ENCODE assay signal across 19 cellular contexts in genomic region chr17:28530926-28531325, GRCh38. TPM values are rescaled to one million over a fixed set of nuclear protein-coding genes. Genes with fewer than 3 reads are reported as not detected.
A peak's percentile ranks its signal among the peaks of the same experiment; 100 is the strongest.
DNase-seq lines count a peak whose midpoint lies in the region; FAIRE-seq and TF ChIP-seq lines count a peak whose summit lies in the region.
"Had no signal": no experiment of that assay in that cellular context is flagged by ENCODE, and none has a peak within 500 bp of the region (broad histone marks: within the 10 kb centered on the region; RNA-seq: fewer than 3 reads in every experiment).

No MANE protein-coding gene starts in this region.

- H2BK12ac ChIP-seq in H1 (ENCODE audit: low read depth, low read length), result no peak overlapping the region; the same call in 1 of the 2 replicates

- H2BK20ac ChIP-seq in H1 (ENCODE audit: low read length), result no peak overlapping the region

- H2BK5ac ChIP-seq in H1 (ENCODE audit: low read depth, low read length), result no peak overlapping the region

- no peak overlapping the region for H3K56ac ChIP-seq in H1 (replicated peaks; ENCODE audit: insufficient read length, low read depth, low read length)

- DNase-seq in H1 (ENCODE audit: low read depth in 1 of 2, low spot score in 2 of 2), result no peak
- no peak for DNase-seq in testis
- DNase-seq in HCEC 1CT, result no peak
- DNase-seq: ACHN; BE2C; C1 segment of cervical spinal cord; Caco-2; CD4-positive, alpha-beta T cell; GM23248; KG1 had no signal

- no peak for TF ChIP-seq EP300 in H1 (IDR thresholded peaks at IDR 0.05; ENCODE audit: borderline replicate concordance in 1 of 2, low read depth in 2 of 2, low read length in 2 of 2)

- H3K27me3 ChIP-seq in H1 (replicated peaks in 1 of 4; ENCODE audit: control insufficient read depth in 3 of 4, extremely low read depth in 1 of 4, insufficient read depth in 3 of 4, low read length in 3 of 4), result no peaks in the 10 kb centered on the region
- H3K27me3 ChIP-seq in testis, result no peaks in the 10 kb centered on the region
- H3K27me3 ChIP-seq: BE2C had no signal

- H3K23ac ChIP-seq in H1 (ENCODE audit: insufficient read length), result no peak overlapping the region

- no peak overlapping the region for H3K4ac ChIP-seq in H1 (replicated peaks; ENCODE audit: insufficient read length, low read depth, low read length)

- no peak overlapping the region for H3K4me3 ChIP-seq in HEK293 (ENCODE audit: low read depth, low read length)
- H3K4me3 ChIP-seq in H1 (ENCODE audit: extremely low read depth in 1 of 4, insufficient read depth in 2 of 4, low read depth in 3 of 4, low read length in 4 of 4), result no peak overlapping the region
- H3K4me3 ChIP-seq in testis, result no peak overlapping the region
- H3K4me3 ChIP-seq: GM23248 had no signal

- H3K9ac ChIP-seq in H1 (replicated peaks in 1 of 4; ENCODE audit: extremely low read depth in 1 of 4, low read depth in 3 of 4, low read length in 3 of 4), result no peak overlapping the region
- H3K9ac ChIP-seq: GM23248 had no signal

- FAIRE-seq in H1 (lab: Jason Lieb, UNC), result no peak
- FAIRE-seq: D721Med, G401.6, GM12892, GM18507, H54, HTR-8/SVneo had no signal

- H3K14ac ChIP-seq in H1 (ENCODE audit: insufficient read length), result no peak overlapping the region

- no peak overlapping the region for H3K27ac ChIP-seq in HEK293 (ENCODE audit: extremely low read depth, low read depth, low read length)
- no peak overlapping the region for H3K27ac ChIP-seq in H1 (ENCODE audit: low read depth, low read length)
- no peak overlapping the region for H3K27ac ChIP-seq in testis
- H3K27ac ChIP-seq: GM23248 had no signal

- no peak overlapping the region for H2BK15ac ChIP-seq in H1 (ENCODE audit: low read length)

- no peak overlapping the region for H2AFZ ChIP-seq in H1 (ENCODE audit: low read length)
- H2AFZ ChIP-seq: GM23248 had no signal

- intact Hi-C loops in testis (cut with DNase I; ENCODE audit: low total_unique reads), result no loop called here

- H3K4me2 ChIP-seq in H1 (ENCODE audit: insufficient read depth in 1 of 2, low read depth in 2 of 2, low read length in 2 of 2), result no peak overlapping the region

- no peak overlapping the region for H2AK5ac ChIP-seq in H1 (ENCODE audit: low read depth, low read length)

- peak overlapping the region; percentile 28; the same call in 1 of the 2 replicates for H4K8ac ChIP-seq in H1 (ENCODE audit: extremely low read depth, insufficient read depth, low read length)

- no peak overlapping the region for H4K5ac ChIP-seq in H1 (ENCODE audit: insufficient read length, low read depth, low read length)

- H3K23me2 ChIP-seq in H1 (ENCODE audit: low read depth, low read length), result no peaks in the 10 kb centered on the region

- no peak for TF ChIP-seq RAD21 in H1 (IDR thresholded peaks at IDR 0.05 in 1 of 2, conservative IDR thresholded peaks at IDR 0.05 in 1 of 2; ENCODE audit: low read depth in 2 of 2, low read length in 2 of 2)

- no peak overlapping the region for H4K91ac ChIP-seq in H1 (replicated peaks; ENCODE audit: insufficient read length, low read length)

- H4K20me1 ChIP-seq in H1 (replicated peaks in 1 of 2; ENCODE audit: control insufficient read depth in 1 of 2, insufficient read depth in 2 of 2, low read length in 2 of 2), result no peaks in the 10 kb centered on the region

- TF ChIP-seq CTCF in HEK293 (tag by site-specific recombination; IDR thresholded peaks at IDR 0.05), result no peak
- TF ChIP-seq CTCF in H1 (IDR thresholded peaks at IDR 0.05; ENCODE audit: control extremely low read depth in 1 of 3, insufficient read depth in 1 of 3, low read depth in 1 of 3, low read length in 3 of 3), result no peak
- no peak for TF ChIP-seq CTCF in testis (IDR thresholded peaks at IDR 0.05)

- TF ChIP-seq POLR2A in H1 (IDR thresholded peaks at IDR 0.05; ENCODE audit: control extremely low read depth in 1 of 2, low read depth in 2 of 2, low read length in 2 of 2), result no peak
- no peak for TF ChIP-seq POLR2A in testis (IDR thresholded peaks at IDR 0.05)

- H3K18ac ChIP-seq in H1 (ENCODE audit: extremely low read depth, low read length), result no peak overlapping the region

- POLR2A ChIA-PET in HEK293 (lab: Yijun Ruan, JAX), result no interaction called here
- POLR2A ChIA-PET in H1 (lab: Charles Lee; ENCODE audit: partially characterized antibody), result interaction anchor here (0.7 to 1.3 kb wide), 2 partner anchors 9 to 23 kb away, joined by 3 read pairs; no protein-coding TSS in a partner anchor

- 86% methylated on average over 7 of the region's 7 CpGs; no CpG with 5 or more reads in 1 of the 2 experiments for WGBS in H1 (ENCODE audit: extremely low coverage in 1 of 2, insufficient coverage in 1 of 2, insufficient read length in 1 of 2, insufficient replicate concordance in 2 of 2, low coverage in 1 of 2, low lambda C conversion rate in 2 of 2, missing lambda C conversion rate in 1 of 2), 2 experiments
- WGBS in testis, 2 donors, result 76 to 81% methylated on average over 7 of the region's 7 CpGs

- CTCF ChIA-PET in HEK293 (lab: Yijun Ruan, JAX) (interaction anchor here (0.9 to 2.5 kb wide), 2 partner anchors 10 to 32 kb away, joined by 3 to 15 read pairs; no protein-coding TSS in a partner anchor), H1 (lab: Charles Lee; ENCODE audit: partially characterized antibody) (interaction anchor here (0.9 to 5.9 kb wide), 4 partner anchors 10 to 59 kb away, joined by 3 to 45 read pairs (median 10); no protein-coding TSS in a partner anchor)

- H3K79me1 ChIP-seq in H1 (ENCODE audit: low read depth, low read length), result no peaks in the 10 kb centered on the region

- no peaks in the 10 kb centered on the region for H3K79me2 ChIP-seq in H1 (ENCODE audit: control insufficient read depth in 1 of 2, insufficient read depth in 2 of 2, low read length in 2 of 2)

- no peaks in the 10 kb centered on the region for H3K36me3 ChIP-seq in HEK293 (ENCODE audit: control insufficient read depth in 2 of 2, insufficient read depth in 1 of 2, low read length in 2 of 2)
- H3K36me3 ChIP-seq in H1 (ENCODE audit: control insufficient read depth in 2 of 4, insufficient read depth in 4 of 4, low read length in 3 of 4), result no peaks in the 10 kb centered on the region
- H3K36me3 ChIP-seq in testis (ENCODE audit: low read depth, missing control alignments), result no peaks in the 10 kb centered on the region
- H3K36me3 ChIP-seq: BE2C had no signal

- no peaks in the 10 kb centered on the region for H3K9me3 ChIP-seq in HEK293 (ENCODE audit: control insufficient read depth, insufficient read depth, low read depth, low read length)
- H3K9me3 ChIP-seq in H1 (ENCODE audit: insufficient read depth in 2 of 2, low read depth in 1 of 2, low read length in 1 of 2), result no peaks in the 10 kb centered on the region
- H3K9me3 ChIP-seq in testis, result no peaks in the 10 kb centered on the region
- H3K9me3 ChIP-seq: BE2C, Caco-2 had no signal

- H2BK120ac ChIP-seq in H1 (replicated peaks; ENCODE audit: low read depth, low read length), result no peak overlapping the region

- H3K4me1 ChIP-seq in HEK293 (ENCODE audit: control insufficient read depth, insufficient read depth, low read length) (no peaks in the 10 kb centered on the region), H1 (replicated peaks in 1 of 4; ENCODE audit: control insufficient read depth in 3 of 4, insufficient read depth in 4 of 4, low read length in 3 of 4) (peaks cover 0 to 5% (median 0%) of the 10 kb centered on the region in 4 experiments; a peak in 2 of 7 replicates), testis (no peaks in the 10 kb centered on the region)
- H3K4me1 ChIP-seq: BE2C had no signal

RNA-seq across cellular contexts. Expression of gene UNC119, which starts 21.5 kb away (rescaled TPM):
- total RNA-seq in H1 (2021; fragmentation: NEBNext Ultra II Directional; extraction: Animal tissue kit (Norgen Biotek cat#: 25700)), result 43.5 and 44.1 TPM in 2 replicates
- polyA plus RNA-seq in H1 (2011; rRNA removed) (94.4 and 122 TPM in 2 replicates), testis (ENCODE audit: insufficient read depth, low read depth, low replicate concordance) (94.9 TPM)
- 97.4 TPM for polyA plus RNA-seq in H1 (2011; cell fraction: cytosol; rRNA removed)
- polyA plus RNA-seq in H1 (2011; cell fraction: nucleus; rRNA removed), result 218 TPM
- polyA plus RNA-seq in H1 (2012, experiment 1 of 2), result 31.5 to 49.8 TPM (median 46.9 TPM) in 4 replicates
- 58.2 TPM for polyA plus RNA-seq in H1 (2012, experiment 2 of 2)
- polyA plus RNA-seq in H1 (2013, experiment 1 of 2), result 58.5 TPM
- 54.7 TPM for polyA plus RNA-seq in H1 (2013, experiment 2 of 2)
- polyA minus RNA-seq in H1 (2011; rRNA and poly(A)+ RNA removed), result 44.0 and 46.7 TPM in 2 replicates
- polyA minus RNA-seq in H1 (2011; cell fraction: cytosol; rRNA and poly(A)+ RNA removed), result 36.4 TPM
- polyA minus RNA-seq in H1 (2011; cell fraction: nucleus; rRNA and poly(A)+ RNA removed), result 30.8 TPM
- 100 to 1,000 TPM; 175 to 180 TPM for total RNA-seq in testis

RNA-seq across cellular contexts. Expression of gene FOXN1, which starts 24.8 kb away (rescaled TPM):
- not detected in 2 replicates for total RNA-seq in H1 (2021; fragmentation: NEBNext Ultra II Directional; extraction: Animal tissue kit (Norgen Biotek cat#: 25700))
- polyA plus RNA-seq in H1 (2011; rRNA removed) (not detected in 2 replicates), testis (ENCODE audit: insufficient read depth, low read depth, low replicate concordance) (0.69 TPM)
- polyA plus RNA-seq in H1 (2011; cell fraction: cytosol; rRNA removed), result not detected
- not detected for polyA plus RNA-seq in H1 (2011; cell fraction: nucleus; rRNA removed)
- not detected in 4 replicates for polyA plus RNA-seq in H1 (2012, experiment 1 of 2)
- polyA plus RNA-seq in H1 (2012, experiment 2 of 2), result not detected
- not detected for polyA plus RNA-seq in H1 (2013, experiment 1 of 2)
- polyA plus RNA-seq in H1 (2013, experiment 2 of 2), result not detected
- polyA minus RNA-seq in H1 (2011; rRNA and poly(A)+ RNA removed), result not detected in 2 replicates
- polyA minus RNA-seq in H1 (2011; cell fraction: cytosol; rRNA and poly(A)+ RNA removed), result not detected
- polyA minus RNA-seq in H1 (2011; cell fraction: nucleus; rRNA and poly(A)+ RNA removed), result not detected
- under 1 TPM; 0.24 to 0.50 TPM for total RNA-seq in testis
- total RNA-seq: A172; CD4-positive, alpha-beta T cell; GM23248 had no signal
- polyA plus RNA-seq: GM23248, IgD-negative memory B cell had no signal

RNA-seq across cellular contexts. Expression of gene PIGS, which starts 40.4 kb away (rescaled TPM):
- total RNA-seq in H1 (2021; fragmentation: NEBNext Ultra II Directional; extraction: Animal tissue kit (Norgen Biotek cat#: 25700)), result 47.4 and 50.6 TPM in 2 replicates
- polyA plus RNA-seq in H1 (2011; rRNA removed), result 44.3 and 72.7 TPM in 2 replicates
- polyA plus RNA-seq in H1 (2011; cell fraction: cytosol; rRNA removed), result 42.1 TPM
- polyA plus RNA-seq in H1 (2011; cell fraction: nucleus; rRNA removed), result 66.7 TPM
- 38.9 to 53.7 TPM (median 47.7 TPM) in 4 replicates for polyA plus RNA-seq in H1 (2012, experiment 1 of 2)
- polyA plus RNA-seq in H1 (2012, experiment 2 of 2), result 33.2 TPM
- 61.1 TPM for polyA plus RNA-seq in H1 (2013, experiment 1 of 2)
- polyA plus RNA-seq in H1 (2013, experiment 2 of 2), result 64.0 TPM
- 49.1 and 52.3 TPM in 2 replicates for polyA minus RNA-seq in H1 (2011; rRNA and poly(A)+ RNA removed)
- polyA minus RNA-seq in H1 (2011; cell fraction: cytosol; rRNA and poly(A)+ RNA removed), result 24.9 TPM
- 32.8 TPM for polyA minus RNA-seq in H1 (2011; cell fraction: nucleus; rRNA and poly(A)+ RNA removed)
- total RNA-seq in testis, result 100 to 1,000 TPM in 1 of 2 donors, 10 to 100 TPM in 1; 92.4 to 124 TPM
- 57.7 TPM for polyA plus RNA-seq in testis (ENCODE audit: insufficient read depth, low read depth, low replicate concordance)

RNA-seq across cellular contexts. Expression of gene ALDOC, which starts 45.8 kb away (rescaled TPM):
- 51.3 and 51.6 TPM in 2 replicates for total RNA-seq in H1 (2021; fragmentation: NEBNext Ultra II Directional; extraction: Animal tissue kit (Norgen Biotek cat#: 25700))
- 103 and 134 TPM in 2 replicates for polyA plus RNA-seq in H1 (2011; rRNA removed)
- polyA plus RNA-seq in H1 (2011; cell fraction: cytosol; rRNA removed), result 131 TPM
- 120 TPM for polyA plus RNA-seq in H1 (2011; cell fraction: nucleus; rRNA removed)
- polyA plus RNA-seq in H1 (2012, experiment 1 of 2), result 55.8 to 73.5 TPM (median 69.2 TPM) in 4 replicates
- polyA plus RNA-seq in H1 (2012, experiment 2 of 2), result 66.2 TPM
- 50.1 TPM for polyA plus RNA-seq in H1 (2013, experiment 1 of 2)
- polyA plus RNA-seq in H1 (2013, experiment 2 of 2), result 49.8 TPM
- polyA minus RNA-seq in H1 (2011; rRNA and poly(A)+ RNA removed), result 83.4 and 107 TPM in 2 replicates
- 36.0 TPM for polyA minus RNA-seq in H1 (2011; cell fraction: cytosol; rRNA and poly(A)+ RNA removed)
- 26.0 TPM for polyA minus RNA-seq in H1 (2011; cell fraction: nucleus; rRNA and poly(A)+ RNA removed)
- 10 to 100 TPM; 30.7 to 65.8 TPM for total RNA-seq in testis
- polyA plus RNA-seq in testis (ENCODE audit: insufficient read depth, low read depth, low replicate concordance), result 29.2 TPM

RNA-seq across cellular contexts. Expression of gene SLC13A2, which starts 57.5 kb away (rescaled TPM):
- not detected in 2 replicates for total RNA-seq in H1 (2021; fragmentation: NEBNext Ultra II Directional; extraction: Animal tissue kit (Norgen Biotek cat#: 25700))
- not detected in 2 replicates for polyA plus RNA-seq in H1 (2011; rRNA removed)
- polyA plus RNA-seq in H1 (2011; cell fraction: cytosol; rRNA removed), result not detected
- not detected for polyA plus RNA-seq in H1 (2011; cell fraction: nucleus; rRNA removed)
- not detected in 4 replicates for polyA plus RNA-seq in H1 (2012, experiment 1 of 2)
- polyA plus RNA-seq in H1 (2012, experiment 2 of 2), result not detected
- polyA plus RNA-seq in H1 (2013, experiment 1 of 2), result not detected
- not detected for polyA plus RNA-seq in H1 (2013, experiment 2 of 2)
- polyA minus RNA-seq in H1 (2011; rRNA and poly(A)+ RNA removed), result not detected in 2 replicates
- not detected for polyA minus RNA-seq in H1 (2011; cell fraction: cytosol; rRNA and poly(A)+ RNA removed)
- polyA minus RNA-seq in H1 (2011; cell fraction: nucleus; rRNA and poly(A)+ RNA removed), result not detected
- under 1 TPM; 0.79 to 0.93 TPM for total RNA-seq in testis
- 0.44 TPM for polyA plus RNA-seq in testis (ENCODE audit: insufficient read depth, low read depth, low replicate concordance)
- total RNA-seq: A172; CD4-positive, alpha-beta T cell; GM23248 had no signal
- polyA plus RNA-seq: GM23248, IgD-negative memory B cell had no signal
